In the genomic region with DNA sequence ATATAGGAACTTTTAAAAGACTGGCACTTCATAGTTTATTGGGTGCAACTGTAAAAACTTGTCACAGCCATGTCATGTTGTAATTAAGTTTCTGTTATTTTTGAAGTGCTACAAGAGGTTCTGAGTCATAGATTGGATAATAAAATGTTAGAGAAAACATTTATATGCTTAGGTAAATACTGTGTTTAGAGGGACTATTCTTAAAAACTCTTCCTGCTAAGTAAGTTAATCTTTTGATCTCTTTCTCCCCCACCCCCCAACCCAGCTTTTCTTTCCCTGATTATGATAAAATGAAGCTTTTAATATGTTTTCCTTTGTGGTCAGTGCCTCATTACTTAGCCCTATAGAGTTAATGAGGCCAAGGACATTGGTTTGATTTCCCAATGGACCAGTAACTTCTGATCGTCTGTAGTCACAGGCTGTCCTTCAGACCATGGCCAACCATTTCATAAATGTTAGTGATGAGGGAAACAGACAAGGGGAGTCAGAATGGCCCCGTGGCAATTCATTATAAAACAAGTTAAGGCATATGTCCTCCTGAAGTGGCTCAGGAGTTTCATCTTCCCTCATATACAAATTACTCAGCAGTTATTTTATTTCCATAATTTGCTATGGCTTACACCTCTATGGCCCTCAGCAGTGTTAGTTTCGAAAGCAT, we compare ENCODE assay signal across 20 cellular contexts. TPM values are rescaled to one million over a fixed set of nuclear protein-coding genes. Genes with fewer than 3 reads are reported as not detected.
DNase-seq lines count a peak whose midpoint lies in the region; ATAC-seq and TF ChIP-seq lines count a peak whose summit lies in the region.
"Had no signal": no experiment of that assay in that cellular context is flagged by ENCODE, and none has a peak within 500 bp of the region (broad histone marks: within the 10 kb centered on the region; RNA-seq: fewer than 3 reads in every experiment).

No MANE protein-coding gene starts in this region.

- DNase-seq in left ventricle myocardium inferior = no peak
- no peak for DNase-seq in left ventricle myocardium superior
- no peak for DNase-seq in RWPE2 (ENCODE audit: low spot score)
- DNase-seq in fibroblast of villous mesenchyme (ENCODE audit: low read depth) = peak; percentile 61
- DNase-seq in tibial artery = no peak
- no peak for DNase-seq in brain microvascular endothelial cell
- DNase-seq in activated CD8-positive, alpha-beta memory T cell treated with anti-CD3 and anti-CD28 coated beads for 24 hours = no peak
- no peak for DNase-seq in substantia nigra (lab: John Stamatoyannopoulos, UW)
- DNase-seq: activated CD4-positive, alpha-beta T cell treated with anti-CD3 and anti-CD28 coated beads for 1 hour; CD4-positive, CD25-positive, alpha-beta regulatory T cell; effector memory CD8-positive, alpha-beta T cell; Karpas-422; left cardiac atrium; mucosa of descending colon; NCI-H1417 treated with DMSO at 0.1 percent for 48 hours; NCI-H774; stimulated activated naive CD4-positive, alpha-beta T cell; T1000; upper lobe of left lung had no signal

- ATAC-seq in left ventricle myocardium superior = no peak
- ATAC-seq in RWPE2 (ENCODE audit: low read depth) = no peak
- ATAC-seq: activated T-helper 17 cell treated with anti-CD3 and anti-CD28 coated beads, Interleukin-2, amount 50 U/mL, for 72 hours; effector memory CD8-positive, alpha-beta T cell; left cardiac atrium; mucosa of descending colon had no signal

- H3K4me1 ChIP-seq in left ventricle myocardium inferior (peaks cover 18% of the 10 kb centered on the region), RWPE2 (ENCODE audit: insufficient read depth, poor library complexity, severe bottlenecking) (peaks cover 31% of the 10 kb centered on the region), tibial artery (peaks cover 0 to 62% (median 12%) of the 10 kb centered on the region in 4 donors)

- H3K4me3 ChIP-seq in left ventricle myocardium inferior (no peak overlapping the region), RWPE2 (ENCODE audit: severe bottlenecking) (no peak overlapping the region), fibroblast of villous mesenchyme (ENCODE audit: low read depth, low read length) (no peak overlapping the region), tibial artery (no peak overlapping the region), brain microvascular endothelial cell (ENCODE audit: low read depth, low read length) (no peak overlapping the region)
- H3K4me3 ChIP-seq: mucosa of descending colon, upper lobe of left lung had no signal

- H3K27me3 ChIP-seq in left ventricle myocardium inferior (ENCODE audit: low read depth) = no peaks in the 10 kb centered on the region
- H3K27me3 ChIP-seq in RWPE2 (ENCODE audit: insufficient read depth, poor library complexity, severe bottlenecking) = no peaks in the 10 kb centered on the region
- no peaks in the 10 kb centered on the region for H3K27me3 ChIP-seq in tibial artery
- no peaks in the 10 kb centered on the region for H3K27me3 ChIP-seq in brain microvascular endothelial cell (replicated peaks)
- H3K27me3 ChIP-seq: upper lobe of left lung had no signal

- intact Hi-C loops in left ventricle myocardium inferior (cut with micrococcal nuclease) = no loop called here
- intact Hi-C loops in left ventricle myocardium superior (cut with micrococcal nuclease) = no loop called here
- intact Hi-C loops in tibial artery (cut with DNase I; ENCODE audit: low total_unique reads) = no loop called here

- H3K27ac ChIP-seq in left ventricle myocardium inferior (replicated peaks) = peak overlapping the region; percentile 20
- H3K27ac ChIP-seq in RWPE2 (ENCODE audit: poor library complexity, severe bottlenecking) = peak overlapping the region; percentile 69
- H3K27ac ChIP-seq in tibial artery = peak overlapping the region; percentile 39 to 75
- no peak overlapping the region for H3K27ac ChIP-seq in brain microvascular endothelial cell
- H3K27ac ChIP-seq in substantia nigra (ENCODE audit: low read depth, low read length, poor library complexity, severe bottlenecking) = no peak overlapping the region
- H3K27ac ChIP-seq: upper lobe of left lung had no signal

- no peak for TF ChIP-seq CTCF in left ventricle myocardium inferior (IDR thresholded peaks at IDR 0.05; ENCODE audit: borderline replicate concordance)
- no peak for TF ChIP-seq CTCF in RWPE2 (IDR thresholded peaks at IDR 0.05; ENCODE audit: poor library complexity, severe bottlenecking)
- no peak for TF ChIP-seq CTCF in fibroblast of villous mesenchyme (IDR thresholded peaks at IDR 0.05; ENCODE audit: insufficient read depth, low read depth, low read length)
- no peak for TF ChIP-seq CTCF in tibial artery (IDR thresholded peaks at IDR 0.05)
- TF ChIP-seq CTCF in brain microvascular endothelial cell (IDR thresholded peaks at IDR 0.05; ENCODE audit: low read depth, low read length, missing control alignments) = no peak

- no peaks in the 10 kb centered on the region for H3K36me3 ChIP-seq in left ventricle myocardium inferior
- peaks cover 5% of the 10 kb centered on the region; the same call in 1 of the 2 replicates for H3K36me3 ChIP-seq in RWPE2 (ENCODE audit: low read depth)
- no peaks in the 10 kb centered on the region for H3K36me3 ChIP-seq in tibial artery
- peaks cover 3% of the 10 kb centered on the region for H3K36me3 ChIP-seq in brain microvascular endothelial cell (replicated peaks)
- H3K36me3 ChIP-seq: upper lobe of left lung had no signal

- in situ Hi-C loops in brain microvascular endothelial cell (cut with HindIII; ENCODE audit: low pct_ligation_motif_present, low sequenced_read_pairs) = no loop called here

- H3K9me3 ChIP-seq in left ventricle myocardium inferior (replicated peaks) = no peaks in the 10 kb centered on the region
- no peaks in the 10 kb centered on the region for H3K9me3 ChIP-seq in RWPE2 (ENCODE audit: severe bottlenecking)
- no peaks in the 10 kb centered on the region for H3K9me3 ChIP-seq in tibial artery
- H3K9me3 ChIP-seq: mucosa of descending colon, upper lobe of left lung had no signal

RNA-seq across cellular contexts. Expression of gene PDLIM5, which starts 3.9 kb away (rescaled TPM):
- total RNA-seq in left ventricle myocardium inferior (982 TPM), left ventricle myocardium superior (1,169 TPM), fibroblast of villous mesenchyme (259 and 370 TPM in 2 replicates)

Comparison
In these comparisons a context has a peak if more than half of its experiments do, and no peak if none do; other contexts are left out.
1. H3K27ac ChIP-seq: peak in left ventricle myocardium inferior (single experiment), RWPE2 (single experiment) and tibial artery (2 of 2); none in brain microvascular endothelial cell (single experiment) and substantia nigra (single experiment).